Comparison of ENCODE assay signal across 10 cellular contexts in genomic region chr16:23148166-23148512, GRCh38. TPM values are rescaled to one million over a fixed set of nuclear protein-coding genes. Genes with fewer than 3 reads are reported as not detected.
DNase-seq lines count a peak whose midpoint lies in the region; ATAC-seq, FAIRE-seq and TF ChIP-seq lines count a peak whose summit lies in the region.
"Had no signal": no experiment of that assay in that cellular context is flagged by ENCODE, and none has a peak within 500 bp of the region (broad histone marks: within the 10 kb centered on the region; RNA-seq: fewer than 3 reads in every experiment).

No MANE protein-coding gene starts in this region.

- H2AFZ ChIP-seq in GM12878 (ENCODE audit: control insufficient read depth, low read depth, low read length) = peak overlapping the region; percentile 57

- H3K4me2 ChIP-seq in GM12878 (ENCODE audit: control insufficient read depth, insufficient read depth) = peak overlapping the region; percentile 68

- H3K79me2 ChIP-seq in GM12878 (ENCODE audit: control insufficient read depth, insufficient read depth, low read length) = peaks cover 13% of the 10 kb centered on the region

- H3K4me3 ChIP-seq in GM12878 (peak overlapping the region; percentile 79), urinary bladder (ENCODE audit: low read depth, low read length) (peak overlapping the region; percentile 98)

- ATAC-seq in GM12878 = no peak
- no peak for ATAC-seq in HG03520 (IDR thresholded peaks at IDR 0.05; ENCODE audit: unreplicated experiment)

- peak overlapping the region; percentile 95 for H3K27ac Mint-ChIP-seq in activated naive CD4-positive, alpha-beta T cell treated with anti-CD3 and anti-CD28 coated beads, Interleukin-2, amount 50 U/mL, for 24 hours

- no peaks in the 10 kb centered on the region for H3K27me3 Mint-ChIP-seq in activated naive CD4-positive, alpha-beta T cell treated with anti-CD3 and anti-CD28 coated beads, Interleukin-2, amount 50 U/mL, for 24 hours

- H3K4me1 Mint-ChIP-seq in activated naive CD4-positive, alpha-beta T cell treated with anti-CD3 and anti-CD28 coated beads, Interleukin-2, amount 50 U/mL, for 24 hours = peaks cover 20% of the 10 kb centered on the region

- in situ Hi-C loops in GM12878 (cut with MboI) = no loop called here
- in situ Hi-C loops in GM13977 (cut with MboI; ENCODE audit: low pct_unique_long_range_greater_than_20kb, low sequenced_read_pairs, unreplicated experiment) = no loop called here

- H3K27ac ChIP-seq in GM12878 (ENCODE audit: control insufficient read depth, insufficient read depth) (no peak overlapping the region), urinary bladder (ENCODE audit: low read depth) (peak overlapping the region; percentile 41)

- CTCF ChIA-PET in GM12878 (lab: Yijun Ruan, JAX) = interaction anchor here (0.7 to 1.4 kb wide), 3 partner anchors 250 to 358 kb away, joined by 3 to 4 read pairs (median 3); no protein-coding TSS in a partner anchor

- no peak for FAIRE-seq in GM12878 (lab: Jason Lieb, UNC)

- TF ChIP-seq EP300 in GM12878 (IDR thresholded peaks at IDR 0.05; ENCODE audit: borderline replicate concordance in 1 of 2, control insufficient read depth in 1 of 2, low read depth in 2 of 2, low read length in 2 of 2) = no peak

- intact Hi-C loops in GM12878 (cut with micrococcal nuclease; ENCODE audit: unreplicated experiment) = no loop called here

- TF ChIP-seq RAD21 in GM12878 (IDR thresholded peaks at IDR 0.05; ENCODE audit: insufficient read depth, low read depth, low read length) = no peak

- RAD21 ChIA-PET in GM12878 (lab: Charles Lee; ENCODE audit: unreplicated experiment) = no interaction called here

- SMC1A ChIA-PET in GM12878 (lab: Charles Lee; ENCODE audit: uncharacterized antibody, unreplicated experiment) = no interaction called here

- DNase-seq in activated naive CD4-positive, alpha-beta T cell treated with Interleukin-2 at 50 U/mL for 16 hours = no peak
- DNase-seq in GM12878 (ENCODE audit: low read depth, low spot score) (no peak), lung microvascular endothelial cell (ENCODE audit: low read depth in 2 of 2) (peak; percentile 11 to 66), DMS114 treated with DMSO at 0.1 percent for 48 hours (lab: John Stamatoyannopoulos, UW; ENCODE audit: unreplicated experiment) (no peak), GM13977 (ENCODE audit: low spot score) (no peak)

- no peaks in the 10 kb centered on the region for H3K9me3 Mint-ChIP-seq in activated naive CD4-positive, alpha-beta T cell treated with anti-CD3 and anti-CD28 coated beads, Interleukin-2, amount 50 U/mL, for 24 hours

- H3K4me1 ChIP-seq in GM12878 (ENCODE audit: control insufficient read depth, insufficient read depth, low read length) (no peaks in the 10 kb centered on the region; the same call in 1 of the 2 replicates), urinary bladder (ENCODE audit: insufficient read depth) (no peaks in the 10 kb centered on the region)

- no peak for TF ChIP-seq POLR2A in GM12878 (IDR thresholded peaks at IDR 0.05; ENCODE audit: low read depth, low read length)

- H4K20me1 ChIP-seq in GM12878 (ENCODE audit: control insufficient read depth, insufficient read depth) = no peaks in the 10 kb centered on the region

- H3K27me3 ChIP-seq in GM12878 (replicated peaks in 1 of 2; ENCODE audit: control insufficient read depth in 2 of 2, insufficient read depth in 2 of 2, low read length in 1 of 2) = no peaks in the 10 kb centered on the region

- H3K9me3 ChIP-seq in GM12878 (replicated peaks; ENCODE audit: control insufficient read depth, insufficient read depth, low read length) = no peaks in the 10 kb centered on the region

- no peak for TF ChIP-seq CTCF in GM12878 (IDR thresholded peaks at IDR 0.05 in 2 of 3, conservative IDR thresholded peaks at IDR 0.05 in 1 of 3; ENCODE audit: control insufficient read depth in 2 of 3, extremely low read depth in 1 of 3, insufficient read depth in 1 of 3, low read depth in 3 of 3, low read length in 3 of 3)
- no peak for TF ChIP-seq CTCF in GM13977 (IDR thresholded peaks at IDR 0.05; ENCODE audit: extremely low read depth, insufficient read depth, missing control alignments)

- H3K36me3 Mint-ChIP-seq in activated naive CD4-positive, alpha-beta T cell treated with anti-CD3 and anti-CD28 coated beads, Interleukin-2, amount 50 U/mL, for 24 hours = no peaks in the 10 kb centered on the region

- 50% methylated on average over 7 of the region's 7 CpGs for WGBS in GM12878 (ENCODE audit: insufficient coverage, insufficient replicate concordance, low lambda C conversion rate, missing lambda C conversion rate)
- WGBS in urinary bladder = 50% methylated on average over 7 of the region's 7 CpGs

- POLR2A ChIA-PET in GM12878 (lab: Charles Lee) = no interaction called here

- BruUV-seq in GM12878 (replicated peaks; lab: Mats Ljungman, UMichigan) = no TSS peak

- H3K36me3 ChIP-seq in GM12878 (ENCODE audit: control insufficient read depth in 2 of 2, insufficient read depth in 2 of 2, low read length in 1 of 2) (no peaks in the 10 kb centered on the region), urinary bladder (ENCODE audit: insufficient read depth) (no peaks in the 10 kb centered on the region)

- H3K9ac ChIP-seq in GM12878 (ENCODE audit: control insufficient read depth, insufficient read depth, low read length) = peak overlapping the region; percentile 21; the same call in 1 of the 2 replicates

- H3K4me3 Mint-ChIP-seq in activated naive CD4-positive, alpha-beta T cell treated with anti-CD3 and anti-CD28 coated beads, Interleukin-2, amount 50 U/mL, for 24 hours = peak overlapping the region; percentile 97

TF ChIP-seq in GM12878, 131 proteins besides CTCF, POLR2A, EP300 and RAD21 (continues in another document):
- TF ChIP-seq RAD51 (IDR thresholded peaks at IDR 0.05) (no peak), JUNB (IDR thresholded peaks at IDR 0.05) (no peak)

RNA-seq across cellular contexts. Expression of gene USP31, which starts 1.1 kb away (rescaled TPM):
- 21.2 and 23.5 TPM in 2 replicates for total RNA-seq in GM12878 (2013; cell fraction: nucleolus; rRNA removed)
- total RNA-seq in GM12878 (2014; rRNA removed) (3.1 and 3.3 TPM in 2 replicates), GM12878 (2014; rRNA removed; fragmentation: Illumina TruSeq; extraction: Trizol) (3.8 and 4.1 TPM in 2 replicates), GM12878 (2021) (5.3 and 6.5 TPM in 2 replicates), lung microvascular endothelial cell (15.9 and 39.7 TPM in 2 replicates), urinary bladder (27.4 TPM)
- 1.0 TPM for polyA plus RNA-seq in GM12878 (2011; ENCODE audit: low read depth)
- polyA plus RNA-seq in GM12878 (2011; rRNA removed) (5.2 and 5.5 TPM in 2 replicates), GM12878 (2014; fragmentation: Illumina TruSeq; extraction: Trizol) (3.1 and 3.3 TPM in 2 replicates), GM12878 (2014; fragmentation: Nextera tagmentation; extraction: Ambion mirVana) (1 to 10 TPM; 1.4 to 1.7 TPM), GM12878 (2014; rRNA removed) (3.8 and 4.1 TPM in 2 replicates), GM12878 (2016; fragmentation: Nextera tagmentation; extraction: Ambion mirVana) (1 to 10 TPM in 1 of 2 experiments, under 1 TPM in 1; 0.87 to 1.1 TPM), urinary bladder (3.7 TPM)
- 4.2 and 5.2 TPM in 2 replicates for polyA plus RNA-seq in GM12878 (2011; cell fraction: cytosol; rRNA removed)
- 12.0 and 13.0 TPM in 2 replicates for polyA plus RNA-seq in GM12878 (2011; cell fraction: nucleus; rRNA removed)
- polyA plus RNA-seq in GM12878 (2012) = 1.2 TPM in 2 replicates
- polyA minus RNA-seq in GM12878 (2011; rRNA and poly(A)+ RNA removed) = 15.7 and 16.5 TPM in 2 replicates
- 2.5 and 3.6 TPM in 2 replicates for polyA minus RNA-seq in GM12878 (2011; cell fraction: cytosol; rRNA and poly(A)+ RNA removed)
- 11.8 and 20.7 TPM in 2 replicates for polyA minus RNA-seq in GM12878 (2011; cell fraction: nucleus; rRNA and poly(A)+ RNA removed)

RNA-seq across cellular contexts. Expression of gene SCNN1G, which starts 34.4 kb away (rescaled TPM):
- total RNA-seq in GM12878 (2013; cell fraction: nucleolus; rRNA removed) = 0.22 and 0.23 TPM in 2 replicates
- total RNA-seq in GM12878 (2014; rRNA removed) (0.05 TPM in 1 of 2 replicates, not detected in the other), GM12878 (2014; rRNA removed; fragmentation: Illumina TruSeq; extraction: Trizol) (0.04 TPM in 1 of 2 replicates, not detected in the other), GM12878 (2021) (0.08 TPM in 1 of 2 replicates, not detected in the other), lung microvascular endothelial cell (0.40 and 0.65 TPM in 2 replicates), urinary bladder (2.4 TPM)
- 0.07 TPM for polyA plus RNA-seq in GM12878 (2011; ENCODE audit: low read depth)
- polyA plus RNA-seq in GM12878 (2011; rRNA removed) (0.32 and 0.86 TPM in 2 replicates), GM12878 (2014; fragmentation: Illumina TruSeq; extraction: Trizol) (0.09 TPM in 1 of 2 replicates, not detected in the other), GM12878 (2014; fragmentation: Nextera tagmentation; extraction: Ambion mirVana) (under 1 TPM in 1 of 2 experiments, not detected in 1; 0.05 TPM), GM12878 (2014; rRNA removed) (not detected in 2 replicates), GM12878 (2016; fragmentation: Nextera tagmentation; extraction: Ambion mirVana) (not detected), urinary bladder (0.61 TPM)
- 0.57 and 1.1 TPM in 2 replicates for polyA plus RNA-seq in GM12878 (2011; cell fraction: cytosol; rRNA removed)
- 0.69 and 0.79 TPM in 2 replicates for polyA plus RNA-seq in GM12878 (2011; cell fraction: nucleus; rRNA removed)
- 0.07 TPM in 1 of 2 replicates, not detected in the other for polyA plus RNA-seq in GM12878 (2012)
- polyA minus RNA-seq in GM12878 (2011; rRNA and poly(A)+ RNA removed) = 0.59 and 0.98 TPM in 2 replicates
- polyA minus RNA-seq in GM12878 (2011; cell fraction: cytosol; rRNA and poly(A)+ RNA removed) = 0.27 and 0.31 TPM in 2 replicates
- polyA minus RNA-seq in GM12878 (2011; cell fraction: nucleus; rRNA and poly(A)+ RNA removed) = 0.48 and 0.77 TPM in 2 replicates
- total RNA-seq: NCI-H460, omental fat pad had no signal

Comparison
In these comparisons a context has a peak if more than half of its experiments do, and no peak if none do; other contexts are left out.
1. DNase-seq: peak in lung microvascular endothelial cell (2 of 2); none in activated naive CD4-positive, alpha-beta T cell treated with Interleukin-2 at 50 U/mL for 16 hours (single experiment), GM12878 (single experiment), DMS114 treated with DMSO at 0.1 percent for 48 hours (single experiment) and GM13977 (single experiment).